Comparison of ENCODE assay signal across 1 cellular context in genomic region chr11:5284551-5285130, GRCh38.
TF ChIP-seq lines count a peak whose summit lies in the region.

No MANE protein-coding gene starts in this region.

TF ChIP-seq in K562, 482 proteins besides CTCF, POLR2A, EP300 and RAD21 (continued from another document):
- TF ChIP-seq E4F1 (CRISPR knock-in tag; IDR thresholded peaks at IDR 0.05; ENCODE audit: borderline replicate concordance) (no peak), LCOR (CRISPR knock-in tag; IDR thresholded peaks at IDR 0.05) (no peak), HES1 (IDR thresholded peaks at IDR 0.05; ENCODE audit: low read depth) (no peak), RAD51 (IDR thresholded peaks at IDR 0.05; ENCODE audit: borderline replicate concordance, low read depth) (no peak), ZSCAN29 (IDR thresholded peaks at IDR 0.05) (no peak), MEF2A (IDR thresholded peaks at IDR 0.05; ENCODE audit: control insufficient read depth, low read depth, low read length) (no peak), MYNN (IDR thresholded peaks at IDR 0.05) (peak; percentile 90; the same call in 1 of the 2 replicates), MYNN (CRISPR knock-in tag; IDR thresholded peaks at IDR 0.05) (no peak), SMARCE1 (IDR thresholded peaks at IDR 0.05) (peak; percentile 33; the same call in 1 of the 2 replicates), CXXC5 (CRISPR knock-in tag; IDR thresholded peaks at IDR 0.05) (peak; percentile 40; the same call in 1 of the 2 replicates), SMAD2 (IDR thresholded peaks at IDR 0.05; ENCODE audit: low read depth, low read length) (no peak), MTA3 (IDR thresholded peaks at IDR 0.05; ENCODE audit: borderline replicate concordance) (no peak; the same call in 1 of the 2 replicates), ZBED1 (IDR thresholded peaks at IDR 0.05) (no peak; the same call in 1 of the 2 replicates), CTCFL (IDR thresholded peaks at IDR 0.05; ENCODE audit: borderline replicate concordance, insufficient read depth, low read depth, low read length, poor library complexity, severe bottlenecking) (no peak), ILK (tag; IDR thresholded peaks at IDR 0.05; ENCODE audit: borderline replicate concordance, low read depth) (no peak), NR3C1 (CRISPR knock-in tag; IDR thresholded peaks at IDR 0.05) (no peak), CHD4 (IDR thresholded peaks at IDR 0.05; ENCODE audit: insufficient read depth, insufficient replicate concordance, low read depth, low read length, poor library complexity, severe bottlenecking) (no peak), SMAD4 (CRISPR knock-in tag; conservative IDR thresholded peaks at IDR 0.05) (0 out of 2 replicates have a peak, but pooled peaks have one; percentile 64), ZBTB5 (IDR thresholded peaks at IDR 0.05) (no peak), HMG20B (CRISPR knock-in tag; IDR thresholded peaks at IDR 0.05) (no peak), ZNF696 (CRISPR knock-in tag; conservative IDR thresholded peaks at IDR 0.05) (no peak), DMBX1 (CRISPR knock-in tag; IDR thresholded peaks at IDR 0.05; ENCODE audit: borderline replicate concordance) (peak; percentile 79; the same call in 1 of the 2 replicates), TAF9B (IDR thresholded peaks at IDR 0.05; ENCODE audit: partially characterized antibody) (no peak), ESRRB (CRISPR knock-in tag; IDR thresholded peaks at IDR 0.05; ENCODE audit: borderline replicate concordance) (no peak), HEY1 (CRISPR knock-in tag; IDR thresholded peaks at IDR 0.05; ENCODE audit: borderline replicate concordance) (no peak), CEBPZ (IDR thresholded peaks at IDR 0.05; ENCODE audit: borderline replicate concordance, low read depth, low read length) (no peak), VEZF1 (CRISPR knock-in tag; IDR thresholded peaks at IDR 0.05) (peak; percentile 38), ARID3A (IDR thresholded peaks at IDR 0.05; ENCODE audit: borderline replicate concordance, low read depth, low read length) (0 out of 2 replicates have a peak, but pooled peaks have one; percentile 43), RBM34 (IDR thresholded peaks at IDR 0.05; ENCODE audit: borderline replicate concordance, insufficient read depth, low read length) (no peak), ZMIZ1 (IDR thresholded peaks at IDR 0.05; ENCODE audit: low read depth in 2 of 2, low read length in 2 of 2) (peak in 1 of 2 experiments; percentile 72; a peak in 2 of 4 replicates), ZNF583 (CRISPR knock-in tag; IDR thresholded peaks at IDR 0.05) (peak; percentile 64; the same call in 1 of the 2 replicates), ZC3H11A (IDR thresholded peaks at IDR 0.05; ENCODE audit: low read depth, low read length) (no peak), NFIC (IDR thresholded peaks at IDR 0.05) (peak; percentile 88), CTBP1 (IDR thresholded peaks at IDR 0.05; ENCODE audit: borderline replicate concordance) (no peak), BCOR (IDR thresholded peaks at IDR 0.05) (0 out of 2 replicates have a peak, but pooled peaks have one; percentile 14), MAFG (tag; conservative IDR thresholded peaks at IDR 0.05) (no peak), HIVEP1 (CRISPR knock-in tag; IDR thresholded peaks at IDR 0.05) (no peak), MEIS2 (IDR thresholded peaks at IDR 0.05; ENCODE audit: partially characterized antibody) (no peak), YY1 (IDR thresholded peaks at IDR 0.05; ENCODE audit: borderline replicate concordance in 1 of 3, control insufficient read depth in 1 of 3, extremely low read depth in 1 of 3, insufficient read depth in 3 of 3, insufficient read length in 1 of 3, insufficient replicate concordance in 2 of 3, low read depth in 1 of 3, low read length in 2 of 3) (peak in 2 of 3 experiments; percentile 22 to 35), CEBPG (CRISPR knock-in tag; IDR thresholded peaks at IDR 0.05) (no peak), CEBPG (tag; conservative IDR thresholded peaks at IDR 0.05 in 1 of 2, IDR thresholded peaks at IDR 0.05 in 1 of 2) (no peak), HNRNPL (IDR thresholded peaks at IDR 0.05; ENCODE audit: low read depth, low read length) (no peak), FOXM1 (IDR thresholded peaks at IDR 0.05; ENCODE audit: low read depth) (peak; percentile 67; the same call in 1 of the 2 replicates), FOXM1 (CRISPR knock-in tag; IDR thresholded peaks at IDR 0.05; ENCODE audit: low read depth) (no peak), GABPB2 (CRISPR knock-in tag; conservative IDR thresholded peaks at IDR 0.05) (no peak), ZNF347 (CRISPR knock-in tag; IDR thresholded peaks at IDR 0.05; ENCODE audit: low read depth) (no peak)
